In genomic region chr3:109559389-109559788, GRCh38 we compare ENCODE assay signal across 20 cellular contexts.
DNase-seq lines count a peak whose midpoint lies in the region; FAIRE-seq and TF ChIP-seq lines count a peak whose summit lies in the region.
"Had no signal": no experiment of that assay in that cellular context is flagged by ENCODE, and none has a peak within 500 bp of the region (broad histone marks: within the 10 kb centered on the region; RNA-seq: fewer than 3 reads in every experiment).

No MANE protein-coding gene starts in this region.

- H3K9ac ChIP-seq in mammary epithelial cell (ENCODE audit: insufficient read depth, low read length): no peak overlapping the region
- H3K9ac ChIP-seq: BLaER1 had no signal

- no peaks in the 10 kb centered on the region for H3K4me1 ChIP-seq in mammary epithelial cell (ENCODE audit: insufficient read depth, low read length)
- no peaks in the 10 kb centered on the region for H3K4me1 ChIP-seq in breast epithelium
- H3K4me1 ChIP-seq in PC-9 (replicated peaks; ENCODE audit: insufficient read depth): no peaks in the 10 kb centered on the region
- H3K4me1 ChIP-seq in esophagus squamous epithelium: no peaks in the 10 kb centered on the region
- H3K4me1 ChIP-seq: SJCRH30 had no signal

- no peaks in the 10 kb centered on the region for H3F3A ChIP-seq in PC-9 (ENCODE audit: insufficient read depth, low read depth)

- dilution Hi-C loops in mammary epithelial cell (cut with HindIII; ENCODE audit: low sequenced_read_pairs): no loop called here

- no peaks in the 10 kb centered on the region for H3K9me2 ChIP-seq in PC-9 (ENCODE audit: insufficient read depth)

- CTCF ChIA-PET in mammary epithelial cell (lab: Charles Lee; ENCODE audit: low non-redundant PET): no interaction called here
- CTCF ChIA-PET in PC-9 (lab: Charles Lee): interaction anchor here (0.8 kb wide), 1 partner anchor 1365 kb away, joined by 3 read pairs; no protein-coding TSS in a partner anchor

- POLR2A ChIA-PET in PC-9 (lab: Charles Lee; ENCODE audit: unreplicated experiment): no interaction called here

- TF ChIP-seq CTCF in mammary epithelial cell (conservative IDR thresholded peaks at IDR 0.05 in 1 of 2, IDR thresholded peaks at IDR 0.05 in 1 of 2; ENCODE audit: extremely low read depth in 1 of 2, insufficient read depth in 1 of 2, low read depth in 1 of 2, low read length in 2 of 2): no peak
- no peak for TF ChIP-seq CTCF in breast epithelium (IDR thresholded peaks at IDR 0.05)
- no peak for TF ChIP-seq CTCF in PC-9 (conservative IDR thresholded peaks at IDR 0.05)
- TF ChIP-seq CTCF in esophagus squamous epithelium (IDR thresholded peaks at IDR 0.05): no peak

- H3K4me2 ChIP-seq in mammary epithelial cell (ENCODE audit: insufficient read depth, low read depth, low read length) (no peak overlapping the region), PC-9 (no peak overlapping the region)
- H3K4me2 ChIP-seq: BLaER1 had no signal

- H3K27ac ChIP-seq in mammary epithelial cell (ENCODE audit: insufficient read depth, low read depth, low read length) (no peak overlapping the region), breast epithelium (no peak overlapping the region), PC-9 (no peak overlapping the region), esophagus squamous epithelium (no peak overlapping the region)
- H3K27ac ChIP-seq: BLaER1, SJCRH30 had no signal

- intact Hi-C loops in mammary epithelial cell (cut with micrococcal nuclease): no loop called here
- intact Hi-C loops in breast epithelium (cut with DNase I; ENCODE audit: low total_unique reads): no loop called here
- intact Hi-C loops in PC-9 (cut with micrococcal nuclease; ENCODE audit: unreplicated experiment): no loop called here
- intact Hi-C loops in esophagus squamous epithelium (cut with DNase I): no loop called here

- in situ Hi-C loops in mammary epithelial cell (cut with MboI; ENCODE audit: low sequenced_read_pairs in 2 of 2): no loop called here

- H3K9me3 ChIP-seq in mammary epithelial cell (replicated peaks; ENCODE audit: insufficient read depth, low read length) (no peaks in the 10 kb centered on the region), breast epithelium (peaks cover 0 to 6% of the 10 kb centered on the region in 2 donors), PC-9 (ENCODE audit: insufficient read depth, low read depth) (peaks cover 9% of the 10 kb centered on the region), esophagus squamous epithelium (peaks cover 0 to 4% (median 0%) of the 10 kb centered on the region in 3 donors)
- H3K9me3 ChIP-seq: SJCRH30 had no signal

- peak; percentile 27 for DNase-seq in mammary epithelial cell
- no peak for DNase-seq in breast epithelium (ENCODE audit: low spot score in 2 of 2)
- peak; percentile 12 to 58 for DNase-seq in PC-9
- DNase-seq in globus pallidus (ENCODE audit: low spot score): peak; percentile 73
- DNase-seq in urothelium cell line (ENCODE audit: low spot score): peak; percentile 47
- no peak for DNase-seq in HuH-7 (ENCODE audit: low spot score)
- DNase-seq in CD1c-positive myeloid dendritic cell (ENCODE audit: extremely low spot score): no peak
- no peak for DNase-seq in esophagus squamous epithelium (lab: John Stamatoyannopoulos, UW)
- DNase-seq: 8988T; CD8-positive, alpha-beta memory T cell; DMS 273 treated with DMSO at 0.1 percent for 48 hours; NCI-H1417; NCI-H1930; NCI-H446; NCI-H69; NK-92 treated with Interleukin-12 subunit alpha and Interleukin-12 subunit beta, amount 100 ng/mL, for 24 hours; OCI-M1; SJCRH30 had no signal

- no TSS peak for BruUV-seq in mammary epithelial cell (replicated peaks; lab: Mats Ljungman, UMichigan)
- no TSS peak for BruUV-seq in PC-9 (replicated peaks; lab: Mats Ljungman, UMichigan)

- H4K20me1 ChIP-seq in mammary epithelial cell (ENCODE audit: insufficient read depth, low read length) (no peaks in the 10 kb centered on the region), PC-9 (ENCODE audit: insufficient read depth) (no peaks in the 10 kb centered on the region)
- H4K20me1 ChIP-seq: BLaER1 had no signal

- H2AFZ ChIP-seq in mammary epithelial cell (ENCODE audit: low read depth, low read length) (no peak overlapping the region), PC-9 (no peak overlapping the region)

- 74% methylated on average over 1 of the region's 1 CpG for WGBS in mammary epithelial cell (ENCODE audit: low coverage, missing lambda C conversion rate)
- WGBS in esophagus squamous epithelium, 2 donors: 71 to 91% methylated on average over 1 of the region's 1 CpG

- no peaks in the 10 kb centered on the region for H3K27me3 ChIP-seq in mammary epithelial cell (ENCODE audit: insufficient read depth, low read length)
- H3K27me3 ChIP-seq in breast epithelium: no peaks in the 10 kb centered on the region
- H3K27me3 ChIP-seq in PC-9 (ENCODE audit: insufficient read depth, low read depth): no peaks in the 10 kb centered on the region
- H3K27me3 ChIP-seq in esophagus squamous epithelium: no peaks in the 10 kb centered on the region
- H3K27me3 ChIP-seq: BLaER1, SJCRH30 had no signal

- FAIRE-seq in urothelium cell line (lab: Jason Lieb, UNC): no peak
- FAIRE-seq: H1 had no signal

- TF ChIP-seq POLR2A in breast epithelium (IDR thresholded peaks at IDR 0.05) (no peak), esophagus squamous epithelium (IDR thresholded peaks at IDR 0.05) (no peak)

- no peak overlapping the region for H3K4me3 ChIP-seq in mammary epithelial cell (replicated peaks in 1 of 3; ENCODE audit: insufficient read depth in 1 of 3, low read depth in 2 of 3, low read length in 3 of 3)
- no peak overlapping the region for H3K4me3 ChIP-seq in breast epithelium
- H3K4me3 ChIP-seq in PC-9: no peak overlapping the region
- H3K4me3 ChIP-seq in esophagus squamous epithelium: no peak overlapping the region
- H3K4me3 ChIP-seq: BLaER1, SJCRH30 had no signal

- H3K79me2 ChIP-seq in mammary epithelial cell (ENCODE audit: insufficient read depth, low read length) (no peaks in the 10 kb centered on the region), PC-9 (ENCODE audit: low read depth) (no peaks in the 10 kb centered on the region)

- no peaks in the 10 kb centered on the region for H3K36me3 ChIP-seq in mammary epithelial cell (ENCODE audit: insufficient read depth, low read length)
- no peaks in the 10 kb centered on the region for H3K36me3 ChIP-seq in breast epithelium
- no peaks in the 10 kb centered on the region for H3K36me3 ChIP-seq in PC-9 (ENCODE audit: low read depth)
- no peaks in the 10 kb centered on the region for H3K36me3 ChIP-seq in esophagus squamous epithelium
- H3K36me3 ChIP-seq: BLaER1, SJCRH30 had no signal

Comparison
In these comparisons a context has a peak if more than half of its experiments do, and no peak if none do; other contexts are left out.
1. DNase-seq: peak in mammary epithelial cell (single experiment), PC-9 (2 of 2), globus pallidus (single experiment) and urothelium cell line (single experiment); none in breast epithelium (0 of 2), HuH-7 (single experiment), CD1c-positive myeloid dendritic cell (single experiment) and esophagus squamous epithelium (single experiment).